33 cellular contexts compared by ENCODE assay signal in genomic region chr1:159980076-159980475, GRCh38. TPM values are rescaled to one million over a fixed set of nuclear protein-coding genes. Genes with fewer than 3 reads are reported as not detected.
"Had no signal": no experiment of that assay in that cellular context is flagged by ENCODE, and none has a peak within 500 bp of the region (broad histone marks: within the 10 kb centered on the region; RNA-seq: fewer than 3 reads in every experiment).

No MANE protein-coding gene starts in this region.

- ATAC-seq: left colon; natural killer cell; right lobe of liver; stimulated activated naive B cell treated with anti-CD40 and anti-IgM and Interleukin-4, amounts not matched to agents 10 μg/mL and 1 μg/mL and 100 μg/mL, for 72 hours; stimulated activated naive CD8-positive, alpha-beta T cell treated with anti-CD3 and anti-CD28 coated beads, Interleukin-15, Interleukin-2, amounts not matched to agents 100 U/mL and 50 U/mL, for 24 hours had no signal

- DNase-seq: hippocampal formation; kidney; left colon; left ventricle myocardium inferior; mesendoderm; naive B cell; natural killer cell; nephron progenitor cell; occipital lobe; ovary; right lobe of liver; stimulated activated CD4-positive, alpha-beta T cell treated with anti-CD3 and anti-CD28 coated beads, Interleukin-1b, Interleukin-23, amount 100 ng/mL, for 48 hours; stimulated activated CD4-positive, alpha-beta T cell treated with anti-CD3 and anti-CD28 coated beads, Interleukin-2, amount 100 ng/mL, for 48 hours; stimulated activated naive B cell treated with anti-CD40 and anti-IgM and Interleukin-4, amounts not matched to agents 10 μg/mL and 1 μg/mL and 100 μg/mL, for 72 hours; stimulated activated naive CD8-positive, alpha-beta T cell treated with anti-CD3 and anti-CD28 coated beads, Interleukin-15, Interleukin-2, amounts not matched to agents 100 U/mL and 50 U/mL, for 24 hours; stomach; testis; thyroid gland; transverse colon; upper lobe of left lung had no signal

- H3K27ac ChIP-seq: left ventricle myocardium inferior, neural progenitor cell, neutrophil, ovary, right atrium auricular region, right lobe of liver, stomach, testis, thyroid gland, transverse colon, upper lobe of left lung had no signal

- H3K9me3 ChIP-seq: left ventricle myocardium inferior, neutrophil, ovary, right atrium auricular region, right lobe of liver, stomach, testis, thyroid gland, transverse colon, upper lobe of left lung had no signal

- H3K4me3 ChIP-seq: left ventricle myocardium inferior, lung, neural progenitor cell, ovary, right atrium auricular region, right lobe of liver, smooth muscle cell, stomach, testis, thyroid gland, transverse colon, upper lobe of left lung had no signal

- H3K36me3 ChIP-seq: left ventricle myocardium inferior, neural progenitor cell, neutrophil, ovary, right atrium auricular region, right lobe of liver, thyroid gland, transverse colon, upper lobe of left lung had no signal

- H3K27me3 ChIP-seq: ovary, right atrium auricular region, right lobe of liver, stomach, testis, thyroid gland, transverse colon, upper lobe of left lung had no signal

- H3K4me1 ChIP-seq: left ventricle myocardium inferior, neural progenitor cell, right atrium auricular region, testis, thyroid gland, upper lobe of left lung had no signal

RNA-seq across cellular contexts. Expression of gene SLAMF9, which starts 26.0 kb away (rescaled TPM):
- total RNA-seq: kidney, left colon, left ventricle myocardium inferior, lower leg skin, mesothelial cell of epicardium, natural killer cell, occipital lobe, ovary, progenitor cell of endocrine pancreas, pulmonary artery endothelial cell, renal cortical epithelial cell, right atrium auricular region, skeletal muscle tissue, stomach, thyroid gland, urinary bladder had no signal

RNA-seq across cellular contexts. Expression of gene IGSF9, which starts 34.7 kb away (rescaled TPM):
- total RNA-seq: mononuclear cell, natural killer cell, pulmonary artery endothelial cell, renal cortical epithelial cell had no signal
